In genomic region chr2:85131116-85131515, GRCh38 we compare ENCODE assay signal across 9 cellular contexts. TPM values are rescaled to one million over a fixed set of nuclear protein-coding genes. Genes with fewer than 3 reads are reported as not detected.
DNase-seq lines count a peak whose midpoint lies in the region; ATAC-seq and TF ChIP-seq lines count a peak whose summit lies in the region.
"Had no signal": no experiment of that assay in that cellular context is flagged by ENCODE, and none has a peak within 500 bp of the region (broad histone marks: within the 10 kb centered on the region; RNA-seq: fewer than 3 reads in every experiment).

No MANE protein-coding gene starts in this region.

- H3K27ac Mint-ChIP-seq in GM23338: no peak overlapping the region
- no peak overlapping the region for H3K27ac Mint-ChIP-seq in activated CD4-positive, alpha-beta memory T cell treated with anti-CD3 and anti-CD28 coated beads, Interleukin-2, amount 10 ng/mL, durations not matched to agents 7 days and 5 days
- H3K27ac Mint-ChIP-seq: T-helper 17 cell had no signal

- POLR2A ChIA-PET in AG04450 (lab: Yijun Ruan, JAX): no interaction called here
- POLR2A ChIA-PET in activated CD4-positive, alpha-beta memory T cell treated with anti-CD3 and anti-CD28 coated beads, Interleukin-2, amount 10 ng/mL, durations not matched to agents 7 days and 5 days (lab: Charles Lee): no interaction called here

- peaks cover 10% of the 10 kb centered on the region for H3F3A ChIP-seq in GM23338 (replicated peaks; ENCODE audit: low read depth)

- CTCF ChIA-PET in AG04450 (lab: Charles Lee): interaction anchor here (0.6 to 5.0 kb wide), 9 partner anchors 62 to 253 kb away, joined by 3 to 71 read pairs (median 4); no protein-coding TSS in a partner anchor
- CTCF ChIA-PET in activated CD4-positive, alpha-beta memory T cell treated with anti-CD3 and anti-CD28 coated beads, Interleukin-2, amount 10 ng/mL, durations not matched to agents 7 days and 5 days (lab: Charles Lee): no interaction called here

- H2AFZ ChIP-seq in GM23338: no peak overlapping the region

- no peaks in the 10 kb centered on the region; the same call in 1 of the 2 replicates for H3K9me3 ChIP-seq in AG04450 (ENCODE audit: control insufficient read depth, insufficient read depth, low read length)

- no peaks in the 10 kb centered on the region for H3K9me2 ChIP-seq in GM23338 (ENCODE audit: insufficient read depth)

- no peak overlapping the region for H3K4me2 ChIP-seq in GM23338

- peaks cover 18% of the 10 kb centered on the region for H3K36me3 Mint-ChIP-seq in GM23338 (ENCODE audit: low read depth)
- no peaks in the 10 kb centered on the region for H3K36me3 Mint-ChIP-seq in activated CD4-positive, alpha-beta memory T cell treated with anti-CD3 and anti-CD28 coated beads, Interleukin-2, amount 10 ng/mL, durations not matched to agents 7 days and 5 days (ENCODE audit: low read depth)

- DNase-seq in AG04450 (ENCODE audit: low read depth, low spot score) (no peak), GM23338 (ENCODE audit: low spot score) (peak; percentile 74), kidney epithelial cell (ENCODE audit: low read depth) (no peak)
- DNase-seq in activated naive CD4-positive, alpha-beta T cell treated with anti-CD3 and anti-CD28 coated beads, Interleukin-2, amount 50 U/mL, for 16 hours: no peak
- no peak for DNase-seq in activated CD4-positive, alpha-beta memory T cell treated with anti-CD3 and anti-CD28 coated beads, Interleukin-2, amount 10 ng/mL, durations not matched to agents 7 days and 5 days
- DNase-seq: T-helper 17 cell had no signal

- ATAC-seq in GM23338 (no peak), HG03135 (IDR thresholded peaks at IDR 0.05; ENCODE audit: unreplicated experiment) (no peak), HG03378 (IDR thresholded peaks at IDR 0.05; ENCODE audit: unreplicated experiment) (no peak)
- ATAC-seq: T-helper 17 cell had no signal

- H3K9me3 Mint-ChIP-seq in GM23338: no peaks in the 10 kb centered on the region
- no peaks in the 10 kb centered on the region for H3K9me3 Mint-ChIP-seq in activated CD4-positive, alpha-beta memory T cell treated with anti-CD3 and anti-CD28 coated beads, Interleukin-2, amount 10 ng/mL, durations not matched to agents 7 days and 5 days

- peaks cover 30% of the 10 kb centered on the region for H3K4me1 Mint-ChIP-seq in GM23338
- H3K4me1 Mint-ChIP-seq in activated CD4-positive, alpha-beta memory T cell treated with anti-CD3 and anti-CD28 coated beads, Interleukin-2, amount 10 ng/mL, durations not matched to agents 7 days and 5 days: peaks cover 10% of the 10 kb centered on the region
- H3K4me1 Mint-ChIP-seq: T-helper 17 cell had no signal

- H3K4me3 ChIP-seq in AG04450 (ENCODE audit: low read depth, low read length) (no peak overlapping the region), GM23338 (no peak overlapping the region), WI38 (ENCODE audit: low read depth, low read length) (no peak overlapping the region), kidney epithelial cell (ENCODE audit: low read depth, low read length) (no peak overlapping the region)

- H3K36me3 ChIP-seq in GM23338 (ENCODE audit: insufficient read depth): 0 out of 2 replicates have a peak, but pooled peaks cover 3% of the 10 kb centered on the region
- H3K36me3 ChIP-seq in kidney epithelial cell (ENCODE audit: control insufficient read depth, insufficient read depth, low read length): no peaks in the 10 kb centered on the region

- peaks cover 20% of the 10 kb centered on the region for H3K4me1 ChIP-seq in GM23338 (ENCODE audit: insufficient read depth)

- H3K27ac ChIP-seq in AG04450 (ENCODE audit: low read depth, low read length): no peak overlapping the region
- no peak overlapping the region for H3K27ac ChIP-seq in GM23338 (ENCODE audit: low read depth)

- peaks cover 30% of the 10 kb centered on the region for H3K79me2 ChIP-seq in GM23338 (replicated peaks; ENCODE audit: insufficient read depth)

- H3K27me3 Mint-ChIP-seq in GM23338 (ENCODE audit: insufficient read depth, low read depth, poor library complexity): peaks cover 15% of the 10 kb centered on the region
- H3K27me3 Mint-ChIP-seq in activated CD4-positive, alpha-beta memory T cell treated with anti-CD3 and anti-CD28 coated beads, Interleukin-2, amount 10 ng/mL, durations not matched to agents 7 days and 5 days: peaks cover 53% of the 10 kb centered on the region

- TF ChIP-seq CTCF in AG04450 (IDR thresholded peaks at IDR 0.05; ENCODE audit: low read depth, low read length) (peak; percentile 62), GM23338 (conservative IDR thresholded peaks at IDR 0.05; ENCODE audit: low read depth in 2 of 2) (peak; percentile 64 to 75), WI38 (IDR thresholded peaks at IDR 0.05; ENCODE audit: low read depth, low read length) (peak; percentile 59), kidney epithelial cell (IDR thresholded peaks at IDR 0.05; ENCODE audit: insufficient read depth, low read length, poor library complexity, severe bottlenecking) (peak; percentile 63)

- H3K4me3 Mint-ChIP-seq in GM23338: no peak overlapping the region
- H3K4me3 Mint-ChIP-seq in activated CD4-positive, alpha-beta memory T cell treated with anti-CD3 and anti-CD28 coated beads, Interleukin-2, amount 10 ng/mL, durations not matched to agents 7 days and 5 days: no peak overlapping the region

- H3K27me3 ChIP-seq in AG04450 (ENCODE audit: control insufficient read depth, insufficient read depth, low read length) (no peaks in the 10 kb centered on the region), GM23338 (ENCODE audit: insufficient read depth) (0 out of 2 replicates have a peak, but pooled peaks cover 4% of the 10 kb centered on the region), kidney epithelial cell (ENCODE audit: control insufficient read depth, insufficient read depth, low read length) (peaks cover 9% of the 10 kb centered on the region)

- H4K20me1 ChIP-seq in GM23338 (replicated peaks; ENCODE audit: insufficient read depth): peaks cover 12% of the 10 kb centered on the region

TF ChIP-seq in GM23338, 12 proteins besides CTCF, POLR2A, EP300 and RAD21:
- no peak for TF ChIP-seq ZNF114 (CRISPR knock-in tag; IDR thresholded peaks at IDR 0.05)
- no peak for TF ChIP-seq STAT1 (IDR thresholded peaks at IDR 0.05; ENCODE audit: unreplicated experiment)
- TF ChIP-seq EZH2 (IDR thresholded peaks at IDR 0.05; ENCODE audit: low read depth, unreplicated experiment): no peak
- no peak for TF ChIP-seq POLR2AphosphoS5 (IDR thresholded peaks at IDR 0.05; ENCODE audit: low read depth)
- TF ChIP-seq NANOG (IDR thresholded peaks at IDR 0.05; ENCODE audit: borderline replicate concordance): no peak
- TF ChIP-seq ZNF331 (CRISPR knock-in tag; IDR thresholded peaks at IDR 0.05; ENCODE audit: low read depth): no peak
- TF ChIP-seq CREB1 (CRISPR knock-in tag; IDR thresholded peaks at IDR 0.05; ENCODE audit: low read depth): no peak
- TF ChIP-seq ETS1 (IDR thresholded peaks at IDR 0.05): no peak

RNA-seq across cellular contexts. Expression of gene TCF7L1, which starts 2.1 kb away (rescaled TPM):
- polyA plus RNA-seq in AG04450 (2011; rRNA removed): 2.7 and 3.5 TPM in 2 replicates
- 5.6 and 6.8 TPM in 2 replicates for polyA minus RNA-seq in AG04450 (2011; rRNA and poly(A)+ RNA removed)
- total RNA-seq in GM23338 (2014; rRNA removed; shearing (Covaris generic)): 42.4 and 47.3 TPM in 2 replicates
- 101 and 113 TPM in 2 replicates for polyA plus RNA-seq in GM23338 (2016; fragmentation: Nextera tagmentation; extraction: Ambion mirVana)
- 2.6 and 4.3 TPM in 2 replicates for total RNA-seq in kidney epithelial cell
- under 1 TPM in 1 of 2 experiments, not detected in 1; 0.08 TPM for total RNA-seq in activated CD4-positive, alpha-beta memory T cell treated with anti-CD3 and anti-CD28 coated beads, Interleukin-2, amount 10 ng/mL, durations not matched to agents 7 days and 5 days
